1 cellular context compared by ENCODE assay signal in genomic region chr1:208201241-208201640, GRCh38.
A peak's percentile ranks its signal among the peaks of the same experiment; 100 is the strongest.
TF ChIP-seq lines count a peak whose summit lies in the region.

No MANE protein-coding gene starts in this region.

TF ChIP-seq in K562, 482 proteins besides CTCF, POLR2A, EP300 and RAD21 (continued from another document and continues in another):
- no peak for TF ChIP-seq THAP12 (CRISPR knock-in tag; IDR thresholded peaks at IDR 0.05)
- no peak for TF ChIP-seq NKRF (IDR thresholded peaks at IDR 0.05; ENCODE audit: borderline replicate concordance)
- TF ChIP-seq CREB3 (tag; conservative IDR thresholded peaks at IDR 0.05; ENCODE audit: low read depth): no peak
- peak; percentile 35; the same call in 1 of the 2 replicates for TF ChIP-seq ATF3 (IDR thresholded peaks at IDR 0.05)
- TF ChIP-seq ATF3 (CRISPR knock-in tag; conservative IDR thresholded peaks at IDR 0.05): no peak
- TF ChIP-seq ZNF445 (CRISPR knock-in tag; IDR thresholded peaks at IDR 0.05; ENCODE audit: low read depth): no peak
- TF ChIP-seq CTCFL (IDR thresholded peaks at IDR 0.05; ENCODE audit: borderline replicate concordance, insufficient read depth, low read depth, low read length, poor library complexity, severe bottlenecking): no peak
- no peak for TF ChIP-seq ZNF699 (CRISPR knock-in tag; IDR thresholded peaks at IDR 0.05; ENCODE audit: insufficient replicate concordance)
- TF ChIP-seq ETS1 (conservative IDR thresholded peaks at IDR 0.05; ENCODE audit: control insufficient read depth, low read depth, low read length): no peak
- TF ChIP-seq SMARCA4 (IDR thresholded peaks at IDR 0.05): 0 out of 2 replicates have a peak, but pooled peaks have one; percentile 36
- no peak for TF ChIP-seq MCM3 (IDR thresholded peaks at IDR 0.05)
- no peak for TF ChIP-seq SMAD1 (IDR thresholded peaks at IDR 0.05; ENCODE audit: low read depth, low read length, partially characterized antibody)
- no peak for TF ChIP-seq ZNF609 (CRISPR knock-in tag; IDR thresholded peaks at IDR 0.05; ENCODE audit: borderline replicate concordance)
- TF ChIP-seq ARID1B (IDR thresholded peaks at IDR 0.05): peak; percentile 26; the same call in 1 of the 2 replicates
- TF ChIP-seq E2F4 (CRISPR knock-in tag; IDR thresholded peaks at IDR 0.05; ENCODE audit: low read depth): no peak
- TF ChIP-seq FOS (IDR thresholded peaks at IDR 0.05; ENCODE audit: extremely low read depth, insufficient read length): no peak
- TF ChIP-seq PBX2 (CRISPR knock-in tag; IDR thresholded peaks at IDR 0.05; ENCODE audit: low read depth): no peak
- TF ChIP-seq PBX2 (tag; conservative IDR thresholded peaks at IDR 0.05; ENCODE audit: low read depth): no peak
- TF ChIP-seq ZNF740 (CRISPR knock-in tag; IDR thresholded peaks at IDR 0.05): no peak
- no peak for TF ChIP-seq ZNF740 (tag; IDR thresholded peaks at IDR 0.05)
- TF ChIP-seq ZNF263 (CRISPR knock-in tag; IDR thresholded peaks at IDR 0.05; ENCODE audit: borderline replicate concordance): no peak
- no peak for TF ChIP-seq SRF (CRISPR knock-in tag; IDR thresholded peaks at IDR 0.05)
- TF ChIP-seq ZSCAN32 (CRISPR knock-in tag; IDR thresholded peaks at IDR 0.05): no peak
- no peak for TF ChIP-seq SP2 (IDR thresholded peaks at IDR 0.05; ENCODE audit: extremely low read depth, low read depth, low read length, poor library complexity, severe bottlenecking)
- no peak for TF ChIP-seq MLX (CRISPR knock-in tag; conservative IDR thresholded peaks at IDR 0.05)
- no peak for TF ChIP-seq THAP7 (CRISPR knock-in tag; IDR thresholded peaks at IDR 0.05)
- peak; percentile 25; the same call in 1 of the 2 replicates for TF ChIP-seq TFAP4 (CRISPR knock-in tag; IDR thresholded peaks at IDR 0.05; ENCODE audit: borderline replicate concordance)
- TF ChIP-seq SPI1 (IDR thresholded peaks at IDR 0.05; ENCODE audit: borderline replicate concordance, low read depth, low read length): no peak
- TF ChIP-seq U2AF1 (optimal IDR thresholded peaks at IDR 0.05; ENCODE audit: low read depth, low read length): no peak
